Comparison of ENCODE assay signal across 12 cellular contexts in the genomic region with DNA sequence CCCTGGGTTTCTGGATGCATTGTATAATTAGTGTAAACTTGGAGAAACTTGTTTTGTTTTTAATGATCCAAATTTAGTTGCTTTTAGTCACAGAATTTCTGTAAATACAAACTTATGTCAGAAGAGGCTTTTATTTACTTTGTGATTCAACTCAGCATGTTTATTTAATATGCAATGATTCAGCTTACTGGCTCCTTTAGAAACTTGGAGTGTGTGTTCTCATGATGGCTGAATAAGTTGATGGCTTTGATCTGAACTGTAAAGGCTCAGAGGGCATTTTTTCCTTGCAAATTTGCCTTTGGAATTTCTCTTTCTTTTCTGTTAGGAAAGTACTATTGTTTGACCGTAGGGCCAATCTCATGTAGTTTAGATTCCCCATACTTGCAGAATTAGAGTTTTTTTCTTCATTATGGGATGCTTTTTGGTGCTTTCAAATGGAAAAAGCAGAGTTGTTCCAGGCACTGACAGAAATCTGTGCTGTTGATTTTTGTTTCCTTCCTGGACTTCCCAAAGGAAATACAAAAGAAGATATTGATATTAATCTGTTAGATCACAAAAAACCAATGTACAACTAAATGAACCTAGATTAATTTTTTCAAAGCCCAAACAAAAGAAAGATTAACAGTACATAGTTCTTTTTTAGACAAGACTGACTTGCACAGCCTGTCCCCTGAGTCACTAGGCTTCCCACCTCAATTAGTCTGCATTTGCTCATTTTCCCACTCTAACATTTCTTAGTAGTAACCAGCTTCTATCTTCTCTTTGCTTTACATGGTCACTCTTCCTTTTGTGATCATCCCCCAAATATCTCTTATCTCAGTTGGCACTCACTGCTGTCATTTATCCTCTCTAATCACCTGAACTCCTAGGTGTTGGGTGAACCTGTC.
DNase-seq lines count a peak whose midpoint lies in the region; ATAC-seq and TF ChIP-seq lines count a peak whose summit lies in the region.
"Had no signal": no experiment of that assay in that cellular context is flagged by ENCODE, and none has a peak within 500 bp of the region (broad histone marks: within the 10 kb centered on the region; RNA-seq: fewer than 3 reads in every experiment).

No MANE protein-coding gene starts in this region.

- CTCF ChIA-PET in BJ (lab: Yijun Ruan, JAX): interaction anchor here (0.7 to 4.9 kb wide), 6 partner anchors 17 to 668 kb away, joined by 3 to 18 read pairs (median 4); no protein-coding TSS in a partner anchor

- H3K27me3 ChIP-seq in BJ (ENCODE audit: control insufficient read depth, insufficient read depth, low read length) (no peaks in the 10 kb centered on the region), esophagus (ENCODE audit: control insufficient read depth in 1 of 2, insufficient read depth in 2 of 2, low read length in 2 of 2) (no peaks in the 10 kb centered on the region)

- ATAC-seq in mucosa of descending colon (peak; percentile 69), GM19351 (IDR thresholded peaks at IDR 0.05; ENCODE audit: unreplicated experiment) (no peak)

- H3K9me3 ChIP-seq in esophagus (ENCODE audit: control insufficient read depth in 2 of 2, insufficient read depth in 1 of 2, low read depth in 1 of 2, low read length in 1 of 2) (no peaks in the 10 kb centered on the region), mucosa of descending colon (no peaks in the 10 kb centered on the region)
- H3K9me3 ChIP-seq: Caco-2 had no signal

- H3K27ac ChIP-seq in esophagus (ENCODE audit: low read depth in 2 of 2, low read length in 1 of 2): peak overlapping the region; percentile 9 to 24

- TF ChIP-seq CTCF in BJ (IDR thresholded peaks at IDR 0.05; ENCODE audit: insufficient read depth, low read depth, low read length): no peak
- TF ChIP-seq CTCF in mucosa of descending colon (IDR thresholded peaks at IDR 0.05): no peak

- 19 to 43% methylated on average over 1 of the region's 1 CpG for WGBS in esophagus, 2 donors

- H3K4me3 ChIP-seq in BJ (ENCODE audit: low read depth, low read length) (no peak overlapping the region), esophagus (ENCODE audit: low read depth in 1 of 2, low read length in 2 of 2) (no peak overlapping the region), mucosa of descending colon (no peak overlapping the region)

- H3K36me3 ChIP-seq in BJ (ENCODE audit: control insufficient read depth, insufficient read depth, low read length) (no peaks in the 10 kb centered on the region), esophagus (ENCODE audit: control insufficient read depth in 2 of 2, insufficient read depth in 2 of 2, low read length in 1 of 2) (no peaks in the 10 kb centered on the region), mucosa of descending colon (ENCODE audit: low read depth) (no peaks in the 10 kb centered on the region)

- DNase-seq in BJ (ENCODE audit: low read depth): peak; percentile 63
- peak; percentile 81 for DNase-seq in NCI-H460 (ENCODE audit: extremely low read depth, low read depth)
- no peak for DNase-seq in mucosa of descending colon
- no peak for DNase-seq in DMS114 treated with DMSO at 0.1 percent for 48 hours (lab: John Stamatoyannopoulos, UW; ENCODE audit: unreplicated experiment)
- DNase-seq in central memory CD4-positive, alpha-beta T cell: no peak
- no peak for DNase-seq in activated CD4-positive, alpha-beta T cell treated with anti-CD3 and anti-CD28 coated beads, Interleukin-2, amount 50 U/mL, for 48 hours
- DNase-seq: activated naive CD4-positive, alpha-beta T cell treated with Interleukin-2 at 50 U/mL for 16 hours; Caco-2; naive B cell; stimulated activated CD4-positive, alpha-beta T cell treated with anti-CD3 and anti-CD28 coated beads, Interleukin-4, amount 100 ng/mL, for 1 hour had no signal

- no peaks in the 10 kb centered on the region for H3K4me1 ChIP-seq in esophagus (ENCODE audit: control insufficient read depth in 2 of 2, insufficient read depth in 2 of 2, low read length in 1 of 2)
- peaks cover 18% of the 10 kb centered on the region for H3K4me1 ChIP-seq in mucosa of descending colon (ENCODE audit: low read depth)
- H3K4me1 ChIP-seq: Caco-2 had no signal

- intact Hi-C loops in mucosa of descending colon (cut with DNase I, micrococcal nuclease): no loop called here

- POLR2A ChIA-PET in BJ (lab: Charles Lee): no interaction called here

Comparison
In these comparisons a context has a peak if more than half of its experiments do, and no peak if none do; other contexts are left out.
1. DNase-seq: peak in BJ (single experiment) and NCI-H460 (single experiment); none in mucosa of descending colon (0 of 3), DMS114 treated with DMSO at 0.1 percent for 48 hours (single experiment), central memory CD4-positive, alpha-beta T cell (single experiment) and activated CD4-positive, alpha-beta T cell treated with anti-CD3 and anti-CD28 coated beads, Interleukin-2, amount 50 U/mL, for 48 hours (0 of 2).